ENCODE assay signal across 12 cellular contexts in the genomic region with DNA sequence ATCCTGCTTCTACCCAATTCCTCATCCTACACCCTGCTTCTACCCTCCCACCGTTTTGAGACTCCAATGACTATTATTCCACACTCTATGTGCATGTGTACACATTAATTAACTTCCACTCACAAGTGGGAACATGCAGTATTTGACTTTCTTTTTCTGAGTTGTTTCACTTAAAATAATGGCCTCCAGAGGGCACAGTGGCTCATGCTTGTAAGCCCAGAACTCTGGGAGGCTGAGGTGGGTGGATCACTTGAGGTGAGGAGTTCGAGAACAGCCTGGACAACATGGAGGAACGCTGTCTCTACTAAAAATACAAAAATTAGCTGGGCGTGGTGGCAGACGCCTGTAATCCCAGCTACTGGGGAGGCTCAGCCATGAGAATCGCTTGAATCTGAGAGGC.
A peak's percentile ranks its signal among the peaks of the same experiment; 100 is the strongest.
DNase-seq lines count a peak whose midpoint lies in the region; ATAC-seq and TF ChIP-seq lines count a peak whose summit lies in the region.
"Had no signal": no experiment of that assay in that cellular context is flagged by ENCODE, and none has a peak within 500 bp of the region (broad histone marks: within the 10 kb centered on the region; RNA-seq: fewer than 3 reads in every experiment).

No MANE protein-coding gene starts in this region.

- no peaks in the 10 kb centered on the region for H3K9me3 ChIP-seq in left ventricle myocardium inferior (replicated peaks)
- H3K9me3 ChIP-seq in thoracic aorta = no peaks in the 10 kb centered on the region
- H3K9me3 ChIP-seq: sigmoid colon had no signal

- H3K36me3 ChIP-seq in left ventricle myocardium inferior (peaks cover 8% of the 10 kb centered on the region), thoracic aorta (no peaks in the 10 kb centered on the region)

- ATAC-seq in left cardiac atrium (no peak), thoracic aorta (ENCODE audit: insufficient number of reproducible peaks, low FRiP score, low read depth) (peak; percentile 28)

- H3K27ac ChIP-seq in left ventricle myocardium inferior (replicated peaks) (no peak overlapping the region), thoracic aorta (no peak overlapping the region)
- H3K27ac ChIP-seq: sigmoid colon had no signal

- no peaks in the 10 kb centered on the region for H3K4me1 ChIP-seq in left ventricle myocardium inferior
- no peaks in the 10 kb centered on the region for H3K4me1 ChIP-seq in thoracic aorta (ENCODE audit: control insufficient read depth in 1 of 2, low read depth in 2 of 2)

- H3K4me3 ChIP-seq in left ventricle myocardium inferior (no peak overlapping the region), choroid plexus epithelial cell (ENCODE audit: low read depth, low read length) (no peak overlapping the region), thoracic aorta (no peak overlapping the region)
- H3K4me3 ChIP-seq: lung, sigmoid colon had no signal

- intact Hi-C loops in left ventricle myocardium inferior (cut with micrococcal nuclease) (no loop called here), left cardiac atrium (cut with DNase I) (no loop called here)

- DNase-seq in left ventricle myocardium inferior (no peak), left cardiac atrium (no peak), MV-4-11 (lab: John Stamatoyannopoulos, UW) (peak; percentile 11), choroid plexus epithelial cell (ENCODE audit: low read depth) (peak; percentile 33), thoracic aorta (ENCODE audit: low spot score) (no peak), NCI-H1436 treated with DMSO at 0.1 percent for 48 hours (lab: John Stamatoyannopoulos, UW) (no peak), NCI-H1048 (lab: John Stamatoyannopoulos, UW) (no peak)
- no peak for DNase-seq in activated CD4-positive, CD25-positive, alpha-beta regulatory T cell treated with anti-CD3 and anti-CD28 coated beads, Interleukin-2, amount 50 U/mL, for 72 hours
- DNase-seq: anterior cingulate cortex, NCI-H187, sigmoid colon had no signal

- H3K27me3 ChIP-seq in left ventricle myocardium inferior (ENCODE audit: low read depth) = no peaks in the 10 kb centered on the region
- no peaks in the 10 kb centered on the region for H3K27me3 ChIP-seq in thoracic aorta (replicated peaks; ENCODE audit: insufficient read depth)
- H3K27me3 ChIP-seq: sigmoid colon had no signal

- peak; percentile 15 for TF ChIP-seq CTCF in left ventricle myocardium inferior (IDR thresholded peaks at IDR 0.05; ENCODE audit: borderline replicate concordance)
- TF ChIP-seq CTCF in choroid plexus epithelial cell (conservative IDR thresholded peaks at IDR 0.05; ENCODE audit: low read depth, low read length) = peak; percentile 45
- TF ChIP-seq CTCF in thoracic aorta (IDR thresholded peaks at IDR 0.05) = no peak

Comparison
In these comparisons a context has a peak if more than half of its experiments do, and no peak if none do; other contexts are left out.
1. DNase-seq: peak in MV-4-11 (single experiment) and choroid plexus epithelial cell (single experiment); none in left ventricle myocardium inferior (single experiment), left cardiac atrium (single experiment), thoracic aorta (single experiment), activated CD4-positive, CD25-positive, alpha-beta regulatory T cell treated with anti-CD3 and anti-CD28 coated beads, Interleukin-2, amount 50 U/mL, for 72 hours (single experiment), NCI-H1436 treated with DMSO at 0.1 percent for 48 hours (single experiment) and NCI-H1048 (single experiment).